In the genomic region with DNA sequence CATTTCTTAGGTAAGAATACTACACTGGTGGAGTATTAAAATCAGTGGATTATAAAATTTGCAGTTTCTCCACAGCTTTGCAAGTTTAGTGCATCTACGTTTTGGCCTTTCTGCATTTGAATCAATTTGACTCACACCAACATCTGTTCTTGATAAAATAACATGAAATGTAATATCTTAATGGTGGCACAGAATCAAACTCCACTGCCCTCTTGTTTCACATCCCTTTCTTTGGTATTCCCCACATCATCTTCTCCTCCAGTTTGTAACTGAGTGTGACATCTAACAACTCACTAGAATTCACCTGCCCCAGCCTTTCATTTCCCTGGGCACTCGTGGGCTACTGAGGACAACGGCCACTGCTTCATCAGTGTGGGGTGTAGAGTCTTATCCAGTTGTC, we compare ENCODE assay signal across 25 cellular contexts.
DNase-seq lines count a peak whose midpoint lies in the region; TF ChIP-seq lines count a peak whose summit lies in the region.
"Had no signal": no experiment of that assay in that cellular context is flagged by ENCODE, and none has a peak within 500 bp of the region (broad histone marks: within the 10 kb centered on the region; RNA-seq: fewer than 3 reads in every experiment).

No MANE protein-coding gene starts in this region.

- DNase-seq in Karpas-422, result peak; percentile 53
- peak; percentile 51 for DNase-seq in adipocyte (ENCODE audit: low read depth)
- DNase-seq in fibroblast of the aortic adventitia (ENCODE audit: low read depth), result peak; percentile 48
- DNase-seq in stromal cell of bone marrow (ENCODE audit: low read depth), result peak; percentile 22
- no peak for DNase-seq in H9
- no peak for DNase-seq in breast epithelium (ENCODE audit: low spot score in 2 of 2)
- DNase-seq in NCI-H1417 treated with DMSO at 0.1 percent for 48 hours (lab: John Stamatoyannopoulos, UW), result no peak
- DNase-seq in erythroblast (lab: John Stamatoyannopoulos, UW), result no peak
- DNase-seq: BE2C; CD8-positive, alpha-beta memory T cell; DMS153; DND-41; NCI-H1048; NCI-H2081 treated with DMSO at 0.1 percent for 48 hours; NCI-H2171; NCI-H226; NCI-H510A; OCI-M1; Peyer's patch had no signal

- H3K27ac ChIP-seq in Karpas-422 (ENCODE audit: low read length) (peak overlapping the region; percentile 66), H9 (ENCODE audit: insufficient read length, low read depth, low read length) (no peak overlapping the region), breast epithelium (no peak overlapping the region)
- H3K27ac ChIP-seq: HL-60, KMS-11, Peyer's patch had no signal

- no peak overlapping the region for H2BK5ac ChIP-seq in H9 (ENCODE audit: insufficient read length, low read length)

- H3K56ac ChIP-seq in H9 (ENCODE audit: insufficient read length, low read depth, low read length), result no peak overlapping the region

- no peak for TF ChIP-seq CTCF in fibroblast of the aortic adventitia (IDR thresholded peaks at IDR 0.05; ENCODE audit: insufficient read depth, low read length)
- TF ChIP-seq CTCF in H9 (conservative IDR thresholded peaks at IDR 0.05), result no peak
- TF ChIP-seq CTCF in breast epithelium (IDR thresholded peaks at IDR 0.05), result no peak

- no peak overlapping the region for H4K8ac ChIP-seq in H9 (replicated peaks; ENCODE audit: insufficient read length, low read depth, low read length)

- H3K27ac Mint-ChIP-seq in H9, result no peak overlapping the region
- H3K27ac Mint-ChIP-seq: CD14-positive monocyte; CD8-positive, alpha-beta memory T cell; GM23338; IgD-negative memory B cell had no signal

- no peaks in the 10 kb centered on the region; the same call in 1 of the 2 replicates for H3K79me2 ChIP-seq in Karpas-422 (ENCODE audit: low read length)
- no peaks in the 10 kb centered on the region for H3K79me2 ChIP-seq in H9 (ENCODE audit: insufficient read depth, low read length)

- H2AK5ac ChIP-seq in H9 (ENCODE audit: insufficient read length, low read length), result no peak overlapping the region

- H3T11ph ChIP-seq in H9 (ENCODE audit: low read length), result no peak overlapping the region

- no peak overlapping the region for H2BK120ac ChIP-seq in H9 (ENCODE audit: low read depth, low read length, poor library complexity, severe bottlenecking)

- H3K18ac ChIP-seq in H9 (ENCODE audit: insufficient read length, low read depth, low read length), result no peak overlapping the region

- no peak overlapping the region for H3K4ac ChIP-seq in H9 (ENCODE audit: low read depth, low read length)

- H3K4me3 ChIP-seq in Karpas-422 (ENCODE audit: low read length) (peak overlapping the region; percentile 23), adipocyte (ENCODE audit: low read length) (no peak overlapping the region), fibroblast of the aortic adventitia (ENCODE audit: low read depth, low read length) (no peak overlapping the region), breast epithelium (no peak overlapping the region)
- H3K4me3 ChIP-seq: GM23338, HAP-1, Peyer's patch had no signal

- no peaks in the 10 kb centered on the region; a peak in 1 of 7 replicates for H3K36me3 Mint-ChIP-seq in H9 (ENCODE audit: insufficient read depth in 1 of 3, low read depth in 3 of 3)
- H3K36me3 Mint-ChIP-seq: CD14-positive monocyte; CD8-positive, alpha-beta memory T cell; IgD-negative memory B cell had no signal

- intact Hi-C loops in breast epithelium (cut with DNase I; ENCODE audit: low total_unique reads), result no loop called here

- no peaks in the 10 kb centered on the region for H3K79me1 ChIP-seq in H9 (ENCODE audit: insufficient read depth, low read depth, low read length, poor library complexity, severe bottlenecking)

- H3K14ac ChIP-seq in H9 (ENCODE audit: insufficient read depth, low read length), result no peak overlapping the region

- H2BK15ac ChIP-seq in H9 (ENCODE audit: low read depth, low read length), result no peak overlapping the region

- no peak for TF ChIP-seq POLR2A in breast epithelium (IDR thresholded peaks at IDR 0.05)
- no peak for TF ChIP-seq POLR2A in erythroblast (IDR thresholded peaks at IDR 0.05; ENCODE audit: low read length)

- no peaks in the 10 kb centered on the region for H3K9me3 ChIP-seq in Karpas-422 (ENCODE audit: low read length)
- no peaks in the 10 kb centered on the region for H3K9me3 ChIP-seq in adipocyte (ENCODE audit: control insufficient read depth, low read length)
- H3K9me3 ChIP-seq in H9 (ENCODE audit: control insufficient read depth, low read depth, low read length), result no peaks in the 10 kb centered on the region
- H3K9me3 ChIP-seq in breast epithelium, result no peaks in the 10 kb centered on the region
- H3K9me3 ChIP-seq: BE2C, HAP-1, Peyer's patch had no signal

- H3K9ac ChIP-seq in Karpas-422 (ENCODE audit: low read length) (peak overlapping the region; percentile 19; the same call in 1 of the 2 replicates), adipocyte (ENCODE audit: low read length) (no peak overlapping the region), H9 (ENCODE audit: extremely low read depth, insufficient read length, low read length) (no peak overlapping the region)
- H3K9ac ChIP-seq: KMS-11 had no signal

- H2BK20ac ChIP-seq in H9 (ENCODE audit: low read depth, low read length, poor library complexity, severe bottlenecking), result no peak overlapping the region

- no peaks in the 10 kb centered on the region for H4K20me1 ChIP-seq in Karpas-422 (ENCODE audit: insufficient read depth, low read depth, low read length)
- H4K20me1 ChIP-seq in H9 (ENCODE audit: control insufficient read depth, insufficient read depth, insufficient read length), result no peaks in the 10 kb centered on the region

- H3K23me2 ChIP-seq in H9 (ENCODE audit: insufficient read length, low read depth, low read length, poor library complexity, severe bottlenecking), result no peaks in the 10 kb centered on the region

- H3K4me2 ChIP-seq in Karpas-422 (ENCODE audit: low read depth, low read length, poor library complexity, severe bottlenecking) (peak overlapping the region; percentile 56), H9 (ENCODE audit: insufficient read depth, insufficient read length, low read length) (no peak overlapping the region)
- H3K4me2 ChIP-seq: GM23338, KMS-11 had no signal

- H3K4me1 ChIP-seq in Karpas-422 (ENCODE audit: low read length), result peaks cover 67% of the 10 kb centered on the region
- peaks cover 3% of the 10 kb centered on the region for H3K4me1 ChIP-seq in adipocyte (ENCODE audit: control insufficient read depth, insufficient read depth, low read length)
- no peaks in the 10 kb centered on the region for H3K4me1 ChIP-seq in H9 (ENCODE audit: insufficient read depth, low read length)
- peaks cover 5 to 7% of the 10 kb centered on the region in 2 donors for H3K4me1 ChIP-seq in breast epithelium

- no peak overlapping the region for H4K5ac ChIP-seq in H9 (ENCODE audit: insufficient read length, low read depth, low read length)

- H2AFZ ChIP-seq in Karpas-422 (ENCODE audit: low read length) (no peak overlapping the region), H9 (ENCODE audit: low read length) (no peak overlapping the region)
- H2AFZ ChIP-seq: GM23338 had no signal

- no peak overlapping the region for H2BK12ac ChIP-seq in H9 (ENCODE audit: insufficient read length, low read depth, low read length)

- H3K23ac ChIP-seq in H9 (ENCODE audit: insufficient read length, low read depth, low read length), result no peak overlapping the region

- no CpG with 5 or more reads among the region's 3 CpGs for WGBS in H9 (ENCODE audit: extremely low coverage, insufficient read length, low lambda C conversion rate)

- H3K9me3 Mint-ChIP-seq in H9, result no peaks in the 10 kb centered on the region
- H3K9me3 Mint-ChIP-seq: CD14-positive monocyte; CD8-positive, alpha-beta memory T cell; GM23338 had no signal

- peaks cover 14 to 24% of the 10 kb centered on the region in 2 experiments for H3K4me1 Mint-ChIP-seq in H9
- H3K4me1 Mint-ChIP-seq: CD8-positive, alpha-beta memory T cell had no signal

- H3K36me3 ChIP-seq in Karpas-422 (ENCODE audit: insufficient read depth, low read length) (no peaks in the 10 kb centered on the region), adipocyte (ENCODE audit: control insufficient read depth, insufficient read depth, low read length, severe bottlenecking) (no peaks in the 10 kb centered on the region), breast epithelium (no peaks in the 10 kb centered on the region)
- H3K36me3 ChIP-seq: BE2C, HAP-1, Peyer's patch had no signal

- no peaks in the 10 kb centered on the region for H3K9me2 ChIP-seq in Karpas-422 (replicated peaks; ENCODE audit: insufficient read depth, low read length)

- no peak overlapping the region for H4K91ac ChIP-seq in H9 (ENCODE audit: insufficient read length, low read depth, low read length)

- no peaks in the 10 kb centered on the region for H3K27me3 Mint-ChIP-seq in H9 (ENCODE audit: low read depth)

- H3K4me3 Mint-ChIP-seq in H9, result no peak overlapping the region
- H3K4me3 Mint-ChIP-seq: CD14-positive monocyte; CD8-positive, alpha-beta memory T cell; GM23338 had no signal

- H3K27me3 ChIP-seq in Karpas-422 (ENCODE audit: low read length), result no peaks in the 10 kb centered on the region
- no peaks in the 10 kb centered on the region for H3K27me3 ChIP-seq in adipocyte (replicated peaks; ENCODE audit: control insufficient read depth, insufficient read depth, low read length)
- H3K27me3 ChIP-seq in H9 (ENCODE audit: insufficient read depth, low read length), result no peaks in the 10 kb centered on the region
- no peaks in the 10 kb centered on the region for H3K27me3 ChIP-seq in breast epithelium
- H3K27me3 ChIP-seq: BE2C, Peyer's patch had no signal

Comparison
In these comparisons a context has a peak if more than half of its experiments do, and no peak if none do; other contexts are left out.
1. DNase-seq: peak in Karpas-422 (single experiment), adipocyte (single experiment), fibroblast of the aortic adventitia (single experiment) and stromal cell of bone marrow (single experiment); none in H9 (single experiment), breast epithelium (0 of 2), NCI-H1417 treated with DMSO at 0.1 percent for 48 hours (single experiment) and erythroblast (0 of 2).